In genomic region chr5:78984611-78985406, GRCh38 we compare ENCODE assay signal across 8 cellular contexts. TPM values are rescaled to one million over a fixed set of nuclear protein-coding genes. Genes with fewer than 3 reads are reported as not detected.
DNase-seq lines count a peak whose midpoint lies in the region; FAIRE-seq and TF ChIP-seq lines count a peak whose summit lies in the region.

Gene ARSB (minus strand): TSS chr5:78985310. CDS start chr5:78985248, 62 bp downstream.

- H3K9me2 ChIP-seq in Loucy (replicated peaks; ENCODE audit: low read depth, low read length): no peaks in the 10 kb centered on the region
- H3K9me2 ChIP-seq in neural cell (ENCODE audit: insufficient read depth, low read length): no peaks in the 10 kb centered on the region

- H3K4me2 ChIP-seq in Loucy (ENCODE audit: low read depth, low read length, poor library complexity, severe bottlenecking) (peak within 1 kb of the TSS; percentile 82), neural cell (ENCODE audit: low read length) (peak within 1 kb of the TSS; percentile 87)

- FAIRE-seq in H54 (lab: Jason Lieb, UNC): no peak

- H4K20me1 ChIP-seq in Loucy (ENCODE audit: insufficient read depth, low read length, poor library complexity, severe bottlenecking) (no peaks in the 10 kb centered on the region), neural cell (ENCODE audit: insufficient read depth) (no peaks in the 10 kb centered on the region)

- TF ChIP-seq POLR2A in H54 (IDR thresholded peaks at IDR 0.05; ENCODE audit: low read depth, low read length) (peak; percentile 59), Raji (IDR thresholded peaks at IDR 0.05; ENCODE audit: insufficient read depth, low read depth, low read length) (peak; percentile 61)

- DNase-seq in ELF-1 (ENCODE audit: low read depth, low spot score) (peak; percentile 96), H54 (ENCODE audit: insufficient read length, low spot score) (peak; percentile 82), fibroblast of the conjunctiva (ENCODE audit: low read depth) (peak; percentile 66)
- DNase-seq in activated effector memory CD4-positive, alpha-beta T cell treated with anti-CD3 and anti-CD28 coated beads, Interleukin-2, amount 50 U/mL, for 16 hours: peak; percentile 92

- peak within 1 kb of the TSS; percentile 86 for H2AFZ ChIP-seq in Loucy (ENCODE audit: low read length)
- H2AFZ ChIP-seq in neural cell (ENCODE audit: low read depth, low read length): peak within 1 kb of the TSS; percentile 93

- no peak for TF ChIP-seq RAD21 in neural cell (conservative IDR thresholded peaks at IDR 0.05)

- peak within 1 kb of the TSS; percentile 90 for H3K27ac ChIP-seq in neural cell (ENCODE audit: low read length)
- H3K27ac ChIP-seq in stomach smooth muscle (ENCODE audit: low read length): peak within 1 kb of the TSS; percentile 90

- TF ChIP-seq CTCF in Loucy (conservative IDR thresholded peaks at IDR 0.05; ENCODE audit: low read length) (no peak; the same call in 1 of the 2 replicates), neural cell (IDR thresholded peaks at IDR 0.05; ENCODE audit: poor library complexity, severe bottlenecking) (peak; percentile 55)

- H3F3A ChIP-seq in Loucy (ENCODE audit: low read depth) (no peaks in the 10 kb centered on the region), neural cell (ENCODE audit: insufficient read depth, low read length, poor library complexity, severe bottlenecking) (no peaks in the 10 kb centered on the region)

- H3K9ac ChIP-seq in Loucy (ENCODE audit: low read depth, low read length, poor library complexity, severe bottlenecking) (peak within 1 kb of the TSS; percentile 75), neural cell (ENCODE audit: low read length) (peak within 1 kb of the TSS; percentile 88), stomach smooth muscle (ENCODE audit: low read length in 2 of 2) (peak within 1 kb of the TSS; percentile 73 to 84)

- peaks cover 34% of the 10 kb centered on the region for H3K4me1 ChIP-seq in Loucy (ENCODE audit: insufficient read depth, low read length, poor library complexity, severe bottlenecking)
- H3K4me1 ChIP-seq in stomach smooth muscle (ENCODE audit: control insufficient read depth, insufficient read depth, low read length): peaks cover 15% of the 10 kb centered on the region

- peak; percentile 36 for TF ChIP-seq EP300 in neural cell (conservative IDR thresholded peaks at IDR 0.05; ENCODE audit: poor library complexity, severe bottlenecking)

- H3K9me3 ChIP-seq in Loucy (ENCODE audit: insufficient read depth, low read depth, low read length): no peaks in the 10 kb centered on the region
- H3K9me3 ChIP-seq in neural cell (ENCODE audit: low read length): no peaks in the 10 kb centered on the region
- no peaks in the 10 kb centered on the region for H3K9me3 ChIP-seq in stomach smooth muscle (ENCODE audit: control insufficient read depth in 2 of 2, low read length in 2 of 2)

- H3K4me3 ChIP-seq in Loucy (ENCODE audit: low read length, poor library complexity, severe bottlenecking): peak within 1 kb of the TSS; percentile 74
- H3K4me3 ChIP-seq in neural cell (ENCODE audit: low read length): peak within 1 kb of the TSS; percentile 68
- peak within 1 kb of the TSS; percentile 70 to 82 for H3K4me3 ChIP-seq in stomach smooth muscle (ENCODE audit: low read length in 2 of 2)

- H3K27me3 ChIP-seq in Loucy (ENCODE audit: insufficient read depth, low read length, poor library complexity, severe bottlenecking) (no peaks in the 10 kb centered on the region), neural cell (ENCODE audit: insufficient read depth, low read depth, low read length) (no peaks in the 10 kb centered on the region), stomach smooth muscle (ENCODE audit: control insufficient read depth in 1 of 2, insufficient read depth in 2 of 2, low read length in 2 of 2) (no peaks in the 10 kb centered on the region)

- H3K36me3 ChIP-seq in Loucy (ENCODE audit: insufficient read depth, low read length) (no peaks in the 10 kb centered on the region), neural cell (ENCODE audit: insufficient read depth, low read length) (no peaks in the 10 kb centered on the region), stomach smooth muscle (ENCODE audit: control insufficient read depth in 2 of 2, insufficient read depth in 2 of 2, low read length in 2 of 2) (no peaks in the 10 kb centered on the region)

- H3K79me2 ChIP-seq in Loucy (ENCODE audit: insufficient read depth, low read length) (peaks cover 21% of the 10 kb centered on the region; the same call in 1 of the 2 replicates), neural cell (replicated peaks; ENCODE audit: insufficient read depth, low read length) (peaks cover 6% of the 10 kb centered on the region)

TF ChIP-seq in neural cell, 6 proteins besides CTCF, POLR2A, EP300 and RAD21:
- no peak for TF ChIP-seq EZH2 (IDR thresholded peaks at IDR 0.05; ENCODE audit: borderline replicate concordance, insufficient read depth, low read length, poor library complexity, severe bottlenecking)
- TF ChIP-seq MXI1 (conservative IDR thresholded peaks at IDR 0.05; ENCODE audit: poor library complexity, severe bottlenecking): peak; percentile 60
- peak; percentile 72 for TF ChIP-seq POLR2AphosphoS5 (IDR thresholded peaks at IDR 0.05)
- peak; percentile 38 for TF ChIP-seq TAF1 (IDR thresholded peaks at IDR 0.05; ENCODE audit: low read depth)
- TF ChIP-seq SMC3 (conservative IDR thresholded peaks at IDR 0.05; ENCODE audit: poor library complexity): peak; percentile 34
- TF ChIP-seq REST (IDR thresholded peaks at IDR 0.05; ENCODE audit: borderline replicate concordance): peak; percentile 65

RNA-seq across cellular contexts. Expression of gene ARSB, which starts in this region (rescaled TPM):
- 4.9 and 8.7 TPM in 2 replicates for polyA plus RNA-seq in neural cell
- polyA minus RNA-seq in neural cell: 16.1 and 16.9 TPM in 2 replicates

Comparison
In these comparisons a context has a peak if more than half of its experiments do, and no peak if none do; other contexts are left out.
1. Peak in every context shown above with its lines: DNase-seq, H3K4me3 ChIP-seq and H3K27ac ChIP-seq.